8 cellular contexts compared by ENCODE assay signal in the genomic region with DNA sequence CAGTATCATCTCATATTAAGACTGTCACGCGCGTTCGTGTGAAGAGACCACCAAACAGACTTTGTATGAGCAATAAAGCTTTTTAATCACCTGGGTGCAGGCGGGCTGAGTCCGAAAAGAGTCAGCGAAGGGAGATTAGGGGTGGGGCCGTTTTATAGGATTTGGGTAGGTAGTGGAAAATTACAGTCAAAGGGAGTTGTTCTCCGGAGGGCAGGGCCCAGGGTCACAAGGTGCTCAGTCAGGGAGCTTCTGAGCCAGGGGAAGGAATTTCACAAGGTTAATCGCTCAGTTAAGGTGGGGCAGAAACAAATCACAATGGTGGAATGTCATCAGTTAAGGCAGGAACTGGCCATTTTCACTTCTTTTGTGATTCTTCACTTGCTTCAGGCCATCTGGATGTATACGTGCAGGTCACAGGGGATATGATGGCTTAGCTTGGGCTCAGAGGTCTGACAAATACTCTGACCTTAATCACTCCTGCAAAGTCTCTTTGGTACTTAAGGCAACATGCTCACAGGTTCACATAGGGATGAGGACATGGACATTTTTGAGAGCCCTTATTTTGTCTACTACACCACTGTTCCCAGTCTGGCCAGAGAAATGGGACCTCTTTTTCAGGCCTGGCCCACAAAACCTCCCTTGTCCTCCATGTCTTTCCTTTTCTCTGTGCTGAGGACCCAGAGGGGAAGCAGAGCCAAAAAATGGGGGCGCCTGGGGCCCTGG. TPM values are rescaled to one million over a fixed set of nuclear protein-coding genes. Genes with fewer than 3 reads are reported as not detected.
DNase-seq lines count a peak whose midpoint lies in the region; ATAC-seq and TF ChIP-seq lines count a peak whose summit lies in the region.
"Not testable (repeated sequence)": the region's sequence is repeated elsewhere in the genome, so short reads cannot be mapped to it uniquely, and the experiment has no call there.
"Had no signal": no experiment of that assay in that cellular context is flagged by ENCODE, and none has a peak within 500 bp of the region (broad histone marks: within the 10 kb centered on the region; RNA-seq: fewer than 3 reads in every experiment).

No MANE protein-coding gene starts in this region.

- H2BK15ac ChIP-seq in mesendoderm (replicated peaks; ENCODE audit: low read depth) = not testable (repeated sequence)

- ATAC-seq in GM23338; activated T-cell treated with anti-CD3 and anti-CD28 coated beads, Interleukin-2, amount 50 U/mL, for 72 hours (replicated peaks in 1 of 2): not testable (repeated sequence)

- H3K4me3 Mint-ChIP-seq in GM23338; activated T-cell treated with anti-CD3 and anti-CD28 coated beads, Interleukin-2, amount 50 U/mL, for 72 hours: not testable (repeated sequence)

- H3K27me3 ChIP-seq in GM23338 (ENCODE audit: insufficient read depth); mesendoderm (ENCODE audit: insufficient read depth, low read length, poor library complexity); osteoblast (ENCODE audit: insufficient read depth, low read length); smooth muscle cell (ENCODE audit: low read depth): not testable (repeated sequence)

- not testable (repeated sequence) for H3K79me1 ChIP-seq in mesendoderm (ENCODE audit: low read length)

- H3K4me1 ChIP-seq in GM23338 (ENCODE audit: insufficient read depth) (peaks cover 35% of the 10 kb centered on the region), osteoblast (ENCODE audit: insufficient read depth, low read length) (peaks cover 11% of the 10 kb centered on the region)
- not testable (repeated sequence) for H3K4me1 ChIP-seq in mesendoderm (ENCODE audit: control insufficient read depth, low read depth, low read length); smooth muscle cell (ENCODE audit: low read depth)

- not testable (repeated sequence) for H3K9ac ChIP-seq in mesendoderm (ENCODE audit: low read length); smooth muscle cell (ENCODE audit: low read depth)

- not testable (repeated sequence) for H3K9me3 Mint-ChIP-seq in GM23338; activated T-cell treated with anti-CD3 and anti-CD28 coated beads, Interleukin-2, amount 50 U/mL, for 72 hours

- H3K36me3 ChIP-seq in GM23338 (ENCODE audit: insufficient read depth); mesendoderm (ENCODE audit: control insufficient read depth, insufficient read depth, low read length); osteoblast (ENCODE audit: insufficient read depth, low read length); smooth muscle cell (ENCODE audit: low read depth): not testable (repeated sequence)

- H3K23ac ChIP-seq in mesendoderm (ENCODE audit: low read length) = not testable (repeated sequence)

- no CpG with 5 or more reads among the region's 12 CpGs for WGBS in mesendoderm (ENCODE audit: extremely low coverage, insufficient coverage, low lambda C conversion rate)
- 85% methylated on average over 12 of the region's 12 CpGs for WGBS in smooth muscle cell (ENCODE audit: low lambda C conversion rate)

- H3K27ac ChIP-seq in GM23338 (ENCODE audit: low read depth) (0 out of 2 replicates have a peak overlapping the region, but pooled peaks have one; percentile 43), epithelial cell of prostate (peak overlapping the region; percentile 46), mesendoderm (ENCODE audit: low read depth, low read length) (peak overlapping the region; percentile 83), smooth muscle cell (ENCODE audit: low read depth) (peak overlapping the region; percentile 55)
- H3K27ac ChIP-seq in osteoblast (ENCODE audit: low read depth, low read length) = not testable (repeated sequence)

- H3K4ac ChIP-seq in mesendoderm (ENCODE audit: low read depth, low read length) = peak overlapping the region; percentile 76

- H3K36me3 Mint-ChIP-seq in GM23338 (ENCODE audit: low read depth); activated T-cell treated with anti-CD3 and anti-CD28 coated beads, Interleukin-2, amount 50 U/mL, for 72 hours (ENCODE audit: insufficient read depth in 2 of 2): not testable (repeated sequence)

- H4K8ac ChIP-seq in mesendoderm (ENCODE audit: low read depth, low read length) = not testable (repeated sequence)

- H3K9me3 ChIP-seq in osteoblast (ENCODE audit: low read depth, low read length); smooth muscle cell (replicated peaks; ENCODE audit: low read depth): not testable (repeated sequence)

- H3K4me1 Mint-ChIP-seq in GM23338 = peaks cover 31% of the 10 kb centered on the region
- H3K4me1 Mint-ChIP-seq in activated T-cell treated with anti-CD3 and anti-CD28 coated beads, Interleukin-2, amount 50 U/mL, for 72 hours (ENCODE audit: low read depth) = not testable (repeated sequence)

- peak overlapping the region; percentile 65; the same call in 1 of the 2 replicates for H2AFZ ChIP-seq in GM23338
- H2AFZ ChIP-seq in osteoblast (ENCODE audit: low read length); smooth muscle cell (ENCODE audit: low read depth): not testable (repeated sequence)

- not testable (repeated sequence) for H3K56ac ChIP-seq in mesendoderm (ENCODE audit: low read length)

- not testable (repeated sequence) for H3K4me3 ChIP-seq in GM23338; mesendoderm (ENCODE audit: low read length); osteoblast (ENCODE audit: insufficient read depth, low read length); smooth muscle cell

- H2BK5ac ChIP-seq in mesendoderm (ENCODE audit: low read length) = not testable (repeated sequence)

- not testable (repeated sequence) for H2AK5ac ChIP-seq in mesendoderm (ENCODE audit: low read length)

- H3K79me2 ChIP-seq in GM23338 (replicated peaks; ENCODE audit: insufficient read depth); mesendoderm (ENCODE audit: control insufficient read depth, insufficient read depth, low read length); osteoblast (ENCODE audit: insufficient read depth, low read length); smooth muscle cell (ENCODE audit: low read depth): not testable (repeated sequence)

- H2BK120ac ChIP-seq in mesendoderm (ENCODE audit: low read depth, low read length) = peak overlapping the region; percentile 96

- DNase-seq in GM23338 (ENCODE audit: low spot score); activated T-cell treated with anti-CD3 and anti-CD28 coated beads, Interleukin-2, amount 50 U/mL, for 72 hours; epithelial cell of prostate (ENCODE audit: low read depth, low spot score); smooth muscle cell (lab: John Stamatoyannopoulos, UW; ENCODE audit: unreplicated experiment): not testable (repeated sequence)
- DNase-seq in LoVo (ENCODE audit: low spot score) = peak; percentile 51
- DNase-seq in mesendoderm = peak; percentile 90
- peak; percentile 30 for DNase-seq in osteoblast (ENCODE audit: insufficient read length, low spot score, missing footprints)

- H3K27ac Mint-ChIP-seq in GM23338 = peak overlapping the region; percentile 6; the same call in 1 of the 2 replicates
- peak overlapping the region; percentile 1 for H3K27ac Mint-ChIP-seq in activated T-cell treated with anti-CD3 and anti-CD28 coated beads, Interleukin-2, amount 50 U/mL, for 72 hours

- H3K9me2 ChIP-seq in GM23338 (ENCODE audit: insufficient read depth) = not testable (repeated sequence)

- TF ChIP-seq CTCF in GM23338 (conservative IDR thresholded peaks at IDR 0.05; ENCODE audit: low read depth in 2 of 2); osteoblast (IDR thresholded peaks at IDR 0.05; ENCODE audit: extremely low read depth, low read depth, low read length); smooth muscle cell (IDR thresholded peaks at IDR 0.05; ENCODE audit: borderline replicate concordance, insufficient read depth, poor library complexity, severe bottlenecking): not testable (repeated sequence)

- H4K5ac ChIP-seq in mesendoderm (ENCODE audit: low read length) = not testable (repeated sequence)

- peak overlapping the region; percentile 4; the same call in 1 of the 2 replicates for H3K4me2 ChIP-seq in GM23338
- H3K4me2 ChIP-seq in mesendoderm (ENCODE audit: low read length); osteoblast (ENCODE audit: insufficient read depth, low read length); smooth muscle cell: not testable (repeated sequence)

- H3K27me3 Mint-ChIP-seq in GM23338 (ENCODE audit: insufficient read depth, low read depth, poor library complexity); activated T-cell treated with anti-CD3 and anti-CD28 coated beads, Interleukin-2, amount 50 U/mL, for 72 hours (ENCODE audit: low read depth): not testable (repeated sequence)

- not testable (repeated sequence) for H4K20me1 ChIP-seq in GM23338 (replicated peaks; ENCODE audit: insufficient read depth); osteoblast (ENCODE audit: insufficient read depth, low read length); smooth muscle cell (ENCODE audit: low read depth)

- not testable (repeated sequence) for H3F3A ChIP-seq in GM23338 (replicated peaks; ENCODE audit: low read depth); smooth muscle cell (ENCODE audit: low read depth)

- peak overlapping the region; percentile 95 for H3K18ac ChIP-seq in mesendoderm (ENCODE audit: low read length)

RNA-seq across cellular contexts. Expression of gene CHST2, which starts 47.1 kb away (rescaled TPM):
- total RNA-seq in GM23338 (2014; rRNA removed; shearing (Covaris generic)) = 23.5 and 28.3 TPM in 2 replicates
- polyA plus RNA-seq in GM23338 (2016; fragmentation: Nextera tagmentation; extraction: Ambion mirVana) = 4.1 and 4.3 TPM in 2 replicates
- 1 to 10 TPM; 5.3 to 5.6 TPM for total RNA-seq in activated T-cell treated with anti-CD3 and anti-CD28 coated beads, Interleukin-2, amount 50 U/mL, for 72 hours
- polyA plus RNA-seq in mesendoderm (2013, experiment 1 of 2) = 25.6 TPM
- 26.4 TPM for polyA plus RNA-seq in mesendoderm (2013, experiment 2 of 2)
- 13.8 and 16.5 TPM in 2 replicates for total RNA-seq in osteoblast
- 14.5 and 16.0 TPM in 2 replicates for total RNA-seq in smooth muscle cell
- polyA plus RNA-seq in smooth muscle cell = 10.4 and 12.6 TPM in 2 replicates
- total RNA-seq: HT-29 had no signal
